ENCODE assay signal across 19 cellular contexts in the genomic region with DNA sequence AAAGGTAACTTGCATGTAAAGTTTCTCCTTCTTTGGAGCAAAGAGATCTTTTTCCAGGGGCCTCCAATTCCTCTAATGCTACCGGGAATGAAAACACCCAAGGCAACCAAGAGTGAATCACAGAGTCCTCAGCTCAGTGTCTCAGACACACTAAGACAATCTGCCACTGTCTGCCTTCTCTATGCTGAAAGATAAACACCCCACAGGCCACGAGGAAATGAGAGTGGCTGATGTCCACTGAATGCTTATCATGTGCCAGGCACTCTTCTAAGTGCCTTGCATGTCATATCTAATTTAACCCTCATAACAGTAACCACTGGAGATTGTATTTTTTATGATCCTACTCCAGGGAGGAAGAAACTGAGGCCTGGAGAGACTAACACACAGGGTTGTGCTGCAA. TPM values are rescaled to one million over a fixed set of nuclear protein-coding genes. Genes with fewer than 3 reads are reported as not detected.
A peak's percentile ranks its signal among the peaks of the same experiment; 100 is the strongest.
DNase-seq lines count a peak whose midpoint lies in the region; ATAC-seq, FAIRE-seq and TF ChIP-seq lines count a peak whose summit lies in the region.
"Had no signal": no experiment of that assay in that cellular context is flagged by ENCODE, and none has a peak within 500 bp of the region (broad histone marks: within the 10 kb centered on the region; RNA-seq: fewer than 3 reads in every experiment).

No MANE protein-coding gene starts in this region.

- no peak for TF ChIP-seq POLR2A in H1 (IDR thresholded peaks at IDR 0.05; ENCODE audit: control extremely low read depth in 1 of 2, low read depth in 2 of 2, low read length in 2 of 2)

- no peak overlapping the region for H3K56ac ChIP-seq in H1 (replicated peaks; ENCODE audit: insufficient read length, low read depth, low read length)

- no peak for TF ChIP-seq EP300 in H1 (IDR thresholded peaks at IDR 0.05; ENCODE audit: borderline replicate concordance in 1 of 2, low read depth in 2 of 2, low read length in 2 of 2)

- no peaks in the 10 kb centered on the region for H3K23me2 ChIP-seq in H1 (ENCODE audit: low read depth, low read length)

- no peak overlapping the region for H3K4me3 ChIP-seq in GM23248
- H3K4me3 ChIP-seq in H1 (ENCODE audit: extremely low read depth in 1 of 4, insufficient read depth in 2 of 4, low read depth in 3 of 4, low read length in 4 of 4) = no peak overlapping the region
- no peak overlapping the region for H3K4me3 ChIP-seq in smooth muscle cell
- H3K4me3 ChIP-seq: GM23338 had no signal

- no peaks in the 10 kb centered on the region for H3K9me2 ChIP-seq in GM23248 (ENCODE audit: insufficient read depth)

- H2BK20ac ChIP-seq in H1 (ENCODE audit: low read length) = peak overlapping the region; percentile 83; the same call in 1 of the 2 replicates

- 0 out of 2 replicates have a peak overlapping the region, but pooled peaks have one; percentile 68 for H2AK5ac ChIP-seq in H1 (ENCODE audit: low read depth, low read length)

- WGBS in GM23248 (ENCODE audit: low coverage in 1 of 2, low lambda C conversion rate in 2 of 2, missing lambda C conversion rate in 2 of 2), 2 experiments = 19 to 20% methylated on average over 2 of the region's 2 CpGs
- 76% methylated on average over 2 of the region's 2 CpGs; no CpG with 5 or more reads in 1 of the 2 experiments for WGBS in H1 (ENCODE audit: extremely low coverage in 1 of 2, insufficient coverage in 1 of 2, insufficient read length in 1 of 2, insufficient replicate concordance in 2 of 2, low coverage in 1 of 2, low lambda C conversion rate in 2 of 2, missing lambda C conversion rate in 1 of 2), 2 experiments
- WGBS in smooth muscle cell (ENCODE audit: low lambda C conversion rate) = 9% methylated on average over 2 of the region's 2 CpGs

- H3K4me2 ChIP-seq in GM23248 (ENCODE audit: unreplicated experiment) (no peak overlapping the region), H1 (ENCODE audit: insufficient read depth in 1 of 2, low read depth in 2 of 2, low read length in 2 of 2) (no peak overlapping the region), smooth muscle cell (peak overlapping the region; percentile 23)
- H3K4me2 ChIP-seq: GM23338 had no signal

- no peak overlapping the region for H3K4ac ChIP-seq in H1 (replicated peaks; ENCODE audit: insufficient read length, low read depth, low read length)

- no peaks in the 10 kb centered on the region for H3K79me1 ChIP-seq in H1 (ENCODE audit: low read depth, low read length)

- no peaks in the 10 kb centered on the region for H3K79me2 ChIP-seq in GM23248 (ENCODE audit: insufficient read depth)
- H3K79me2 ChIP-seq in H1 (ENCODE audit: control insufficient read depth in 1 of 2, insufficient read depth in 2 of 2, low read length in 2 of 2) = no peaks in the 10 kb centered on the region
- H3K79me2 ChIP-seq in smooth muscle cell (ENCODE audit: low read depth) = no peaks in the 10 kb centered on the region

- peak overlapping the region; percentile 75 for H2BK120ac ChIP-seq in H1 (replicated peaks; ENCODE audit: low read depth, low read length)

- no peak overlapping the region for H3K9ac ChIP-seq in GM23248
- no peak overlapping the region for H3K9ac ChIP-seq in H1 (replicated peaks in 1 of 4; ENCODE audit: extremely low read depth in 1 of 4, low read depth in 3 of 4, low read length in 3 of 4)
- no peak overlapping the region for H3K9ac ChIP-seq in smooth muscle cell (ENCODE audit: low read depth)

- CTCF ChIA-PET in H1 (lab: Charles Lee; ENCODE audit: partially characterized antibody) = interaction anchor here (0.6 to 2.8 kb wide), 2 partner anchors 11 to 180 kb away, joined by 3 to 12 read pairs; no protein-coding TSS in a partner anchor

- no peak overlapping the region for H3K23ac ChIP-seq in H1 (ENCODE audit: insufficient read length)

- no peaks in the 10 kb centered on the region for H3K36me3 ChIP-seq in GM23248 (ENCODE audit: low read depth)
- no peaks in the 10 kb centered on the region for H3K36me3 ChIP-seq in H1 (ENCODE audit: control insufficient read depth in 2 of 4, insufficient read depth in 4 of 4, low read length in 3 of 4)
- H3K36me3 ChIP-seq in smooth muscle cell (ENCODE audit: low read depth) = no peaks in the 10 kb centered on the region

- H3K27ac ChIP-seq in GM23248 (no peak overlapping the region), H1 (ENCODE audit: low read depth, low read length) (no peak overlapping the region), smooth muscle cell (ENCODE audit: low read depth) (peak overlapping the region; percentile 50)
- H3K27ac ChIP-seq: C4-2B had no signal

- H4K8ac ChIP-seq in H1 (ENCODE audit: extremely low read depth, insufficient read depth, low read length) = no peak overlapping the region

- H4K20me1 ChIP-seq in GM23248 (ENCODE audit: insufficient read depth) (no peaks in the 10 kb centered on the region), H1 (replicated peaks in 1 of 2; ENCODE audit: control insufficient read depth in 1 of 2, insufficient read depth in 2 of 2, low read length in 2 of 2) (no peaks in the 10 kb centered on the region), smooth muscle cell (ENCODE audit: low read depth) (no peaks in the 10 kb centered on the region)

- H3F3A ChIP-seq in GM23248 (ENCODE audit: insufficient read depth) = no peaks in the 10 kb centered on the region
- peaks cover 3% of the 10 kb centered on the region for H3F3A ChIP-seq in smooth muscle cell (ENCODE audit: low read depth)

- H3K14ac ChIP-seq in H1 (ENCODE audit: insufficient read length) = no peak overlapping the region

- peak overlapping the region; percentile 40; the same call in 1 of the 2 replicates for H2BK5ac ChIP-seq in H1 (ENCODE audit: low read depth, low read length)

- peak; percentile 19 for DNase-seq in GM23248
- peak; percentile 41 for DNase-seq in SK-MEL-5 (ENCODE audit: low read depth, low spot score)
- no peak for DNase-seq in H1 (ENCODE audit: low read depth in 1 of 2, low spot score in 2 of 2)
- no peak for DNase-seq in smooth muscle cell (lab: John Stamatoyannopoulos, UW; ENCODE audit: unreplicated experiment)
- DNase-seq in GM19238 (ENCODE audit: insufficient read length, low spot score) = no peak
- DNase-seq: ACHN; Calu3; CD4-positive, alpha-beta T cell; DMS79 treated with DMSO at 0.1 percent for 48 hours; GF-D8; H9; KG1 had no signal

- H4K91ac ChIP-seq in H1 (replicated peaks; ENCODE audit: insufficient read length, low read length) = peak overlapping the region; percentile 45

- ATAC-seq in HG02973 (IDR thresholded peaks at IDR 0.05; ENCODE audit: unreplicated experiment) (no peak), GM21825 (IDR thresholded peaks at IDR 0.05; ENCODE audit: unreplicated experiment) (no peak)
- ATAC-seq: GM23338 had no signal

- H3K27me3 ChIP-seq in GM23248 (replicated peaks; ENCODE audit: insufficient read depth) (no peaks in the 10 kb centered on the region), H1 (replicated peaks in 1 of 4; ENCODE audit: control insufficient read depth in 3 of 4, extremely low read depth in 1 of 4, insufficient read depth in 3 of 4, low read length in 3 of 4) (no peaks in the 10 kb centered on the region), smooth muscle cell (ENCODE audit: low read depth) (no peaks in the 10 kb centered on the region)

- no peak overlapping the region for H3K18ac ChIP-seq in H1 (ENCODE audit: extremely low read depth, low read length)

- no peak overlapping the region for H2AFZ ChIP-seq in GM23248
- H2AFZ ChIP-seq in H1 (ENCODE audit: low read length) = no peak overlapping the region
- H2AFZ ChIP-seq in smooth muscle cell (ENCODE audit: low read depth) = no peak overlapping the region

- no peak overlapping the region for H2BK15ac ChIP-seq in H1 (ENCODE audit: low read length)

- no peak for TF ChIP-seq RAD21 in H1 (IDR thresholded peaks at IDR 0.05 in 1 of 2, conservative IDR thresholded peaks at IDR 0.05 in 1 of 2; ENCODE audit: low read depth in 2 of 2, low read length in 2 of 2)

- no peaks in the 10 kb centered on the region for H3K4me1 ChIP-seq in GM23248 (ENCODE audit: insufficient read depth)
- peaks cover 4 to 12% (median 6%) of the 10 kb centered on the region in 4 experiments; a peak in 6 of 7 replicates for H3K4me1 ChIP-seq in H1 (replicated peaks in 1 of 4; ENCODE audit: control insufficient read depth in 3 of 4, insufficient read depth in 4 of 4, low read length in 3 of 4)
- no peaks in the 10 kb centered on the region for H3K4me1 ChIP-seq in smooth muscle cell (ENCODE audit: low read depth)

- no peak overlapping the region for H4K5ac ChIP-seq in H1 (ENCODE audit: insufficient read length, low read depth, low read length)

- no peak for FAIRE-seq in H1 (lab: Jason Lieb, UNC)
- FAIRE-seq: A204.1, GM19239, HepG2 had no signal

- in situ Hi-C loops in GM23248 (cut with MboI) = loop anchor here (10.0 kb wide), 1 partner anchor 1375 kb away; the partner anchor contains the start of gene IRX5
- in situ Hi-C loops in SK-MEL-5 (cut with HindIII; ENCODE audit: low pct_unique_long_range_greater_than_20kb, low sequenced_read_pairs) = no loop called here

- no peak for TF ChIP-seq CTCF in H1 (IDR thresholded peaks at IDR 0.05; ENCODE audit: control extremely low read depth in 1 of 3, insufficient read depth in 1 of 3, low read depth in 1 of 3, low read length in 3 of 3)
- TF ChIP-seq CTCF in smooth muscle cell (IDR thresholded peaks at IDR 0.05; ENCODE audit: borderline replicate concordance, insufficient read depth, poor library complexity, severe bottlenecking) = no peak

- no peaks in the 10 kb centered on the region for H3K9me3 ChIP-seq in GM23248 (ENCODE audit: low read depth)
- peaks cover 0 to 5% of the 10 kb centered on the region in 2 experiments; a peak in 1 of 4 replicates for H3K9me3 ChIP-seq in H1 (ENCODE audit: insufficient read depth in 2 of 2, low read depth in 1 of 2, low read length in 1 of 2)
- no peaks in the 10 kb centered on the region for H3K9me3 ChIP-seq in smooth muscle cell (replicated peaks; ENCODE audit: low read depth)

- 0 out of 2 replicates have a peak overlapping the region, but pooled peaks have one; percentile 7 for H2BK12ac ChIP-seq in H1 (ENCODE audit: low read depth, low read length)

- POLR2A ChIA-PET in H1 (lab: Charles Lee; ENCODE audit: partially characterized antibody) = no interaction called here

RNA-seq across cellular contexts. Expression of gene AKTIP, which starts 56.5 kb away (rescaled TPM):
- 16.4 and 25.8 TPM in 2 replicates for total RNA-seq in GM23248 (2014; rRNA removed; shearing (Covaris generic))
- polyA plus RNA-seq in GM23248 (2016; fragmentation: Nextera tagmentation; extraction: Ambion mirVana) (23.7 and 25.5 TPM in 2 replicates), H1 (2011; rRNA removed) (12.1 and 15.0 TPM in 2 replicates), smooth muscle cell (14.1 and 25.1 TPM in 2 replicates)
- total RNA-seq in SK-MEL-5 (2014; rRNA removed; shearing (Covaris generic)) = 11.9 and 12.0 TPM in 2 replicates
- 8.9 and 9.4 TPM in 2 replicates for polyA plus RNA-seq in SK-MEL-5 (2015; cell fraction: cytosol; rRNA removed)
- polyA plus RNA-seq in SK-MEL-5 (2015; cell fraction: nucleus; rRNA removed) = 10.4 and 17.4 TPM in 2 replicates
- 15.6 and 16.5 TPM in 2 replicates for total RNA-seq in H1 (2021; fragmentation: NEBNext Ultra II Directional; extraction: Animal tissue kit (Norgen Biotek cat#: 25700))
- 19.9 TPM for polyA plus RNA-seq in H1 (2011; cell fraction: cytosol; rRNA removed)
- 19.6 TPM for polyA plus RNA-seq in H1 (2011; cell fraction: nucleus; rRNA removed)
- 18.4 to 26.7 TPM (median 19.4 TPM) in 4 replicates for polyA plus RNA-seq in H1 (2012, experiment 1 of 2)
- 1.3 TPM for polyA plus RNA-seq in H1 (2012, experiment 2 of 2)
- polyA plus RNA-seq in H1 (2013, experiment 1 of 2) = 10.2 TPM
- polyA plus RNA-seq in H1 (2013, experiment 2 of 2) = 12.1 TPM
- 26.8 and 34.1 TPM in 2 replicates for polyA minus RNA-seq in H1 (2011; rRNA and poly(A)+ RNA removed)
- 16.7 TPM for polyA minus RNA-seq in H1 (2011; cell fraction: cytosol; rRNA and poly(A)+ RNA removed)
- 34.5 TPM for polyA minus RNA-seq in H1 (2011; cell fraction: nucleus; rRNA and poly(A)+ RNA removed)
- 21.5 and 24.3 TPM in 2 replicates for total RNA-seq in smooth muscle cell

Comparison
In these comparisons a context has a peak if more than half of its experiments do, and no peak if none do; other contexts are left out.
1. DNase-seq: peak in GM23248 (single experiment) and SK-MEL-5 (single experiment); none in H1 (0 of 2), smooth muscle cell (single experiment) and GM19238 (single experiment).